ENCODE assay signal across 20 cellular contexts in genomic region chr7:101546308-101546936, GRCh38.
DNase-seq lines count a peak whose midpoint lies in the region; ATAC-seq, FAIRE-seq and TF ChIP-seq lines count a peak whose summit lies in the region.
"Had no signal": no experiment of that assay in that cellular context is flagged by ENCODE, and none has a peak within 500 bp of the region (broad histone marks: within the 10 kb centered on the region; RNA-seq: fewer than 3 reads in every experiment).

No MANE protein-coding gene starts in this region.

- no peak for FAIRE-seq in A549 (lab: Jason Lieb, UNC)
- FAIRE-seq: D721Med, GM12892, GM18507 had no signal

- H3K4me3 ChIP-seq in A549, result no peak overlapping the region
- H3K4me3 ChIP-seq in H7 (ENCODE audit: insufficient read depth, low read depth, low read length), result no peak overlapping the region
- no peak overlapping the region for H3K4me3 ChIP-seq in endodermal cell (ENCODE audit: low read length)
- no peak overlapping the region for H3K4me3 ChIP-seq in transverse colon
- H3K4me3 ChIP-seq: SJSA1 had no signal

- no peaks in the 10 kb centered on the region for H3K9me3 ChIP-seq in A549
- no peaks in the 10 kb centered on the region for H3K9me3 ChIP-seq in endodermal cell (ENCODE audit: control insufficient read depth, low read length)
- no peaks in the 10 kb centered on the region for H3K9me3 ChIP-seq in transverse colon
- H3K9me3 ChIP-seq: SJSA1 had no signal

- H3K4me1 ChIP-seq in A549 (0 out of 3 replicates have a peak, but pooled peaks cover 4% of the 10 kb centered on the region), endodermal cell (ENCODE audit: control insufficient read depth, insufficient read depth, low read length) (no peaks in the 10 kb centered on the region), transverse colon (peaks cover 0 to 4% (median 0%) of the 10 kb centered on the region in 4 donors)
- H3K4me1 ChIP-seq: SJSA1 had no signal

- intact Hi-C loops in posterior vena cava (cut with DNase I), result loop anchor here in 1 of 2 donors (5.0 kb wide), 1 partner anchor 726 kb away; no protein-coding TSS in a partner anchor
- intact Hi-C loops in transverse colon (cut with DNase I; ENCODE audit: low total_unique reads), result no loop called here

- in situ Hi-C loops in transverse colon (cut with MboI; ENCODE audit: low pct_ligation_motif_present in 1 of 4, low pct_unique_long_range_greater_than_20kb in 1 of 4, low sequenced_read_pairs in 3 of 4), result loop anchor here (10.0 to 25.0 kb wide), 2 partner anchors 728 to 841 kb away; partner anchors contain the start of gene PRKRIP1 (in 1 of the 4)

- H3K4me1 Mint-ChIP-seq in endodermal cell, result peaks cover 5% of the 10 kb centered on the region

- TF ChIP-seq EP300 in A549 (IDR thresholded peaks at IDR 0.05) (no peak), transverse colon (IDR thresholded peaks at IDR 0.05; ENCODE audit: low read depth) (no peak)

- H3K36me3 Mint-ChIP-seq in endodermal cell (ENCODE audit: low read depth), result peaks cover 25% of the 10 kb centered on the region

- no peak overlapping the region for H3K4me2 ChIP-seq in A549

- TF ChIP-seq POLR2A in A549 (IDR thresholded peaks at IDR 0.05; ENCODE audit: low read length) (no peak), transverse colon (IDR thresholded peaks at IDR 0.05) (no peak)

- 86% methylated on average over 2 of the region's 2 CpGs for WGBS in A549 (ENCODE audit: missing lambda C conversion rate)
- WGBS in endodermal cell (ENCODE audit: insufficient coverage in 1 of 2, insufficient read length in 1 of 2), 2 experiments, result 94% methylated on average over 2 of the region's 2 CpGs; no CpG with 5 or more reads in 1 of the 2 experiments
- WGBS in transverse colon (ENCODE audit: low coverage in 1 of 2), 2 donors, result 90% methylated on average over 2 of the region's 2 CpGs; no CpG with 5 or more reads in 1 of the 2 donors

- H3K27ac ChIP-seq in A549, result no peak overlapping the region
- H3K27ac ChIP-seq in endodermal cell (ENCODE audit: low read depth, low read length), result no peak overlapping the region
- H3K27ac ChIP-seq in transverse colon, result no peak overlapping the region
- H3K27ac ChIP-seq: SJSA1 had no signal

- no peaks in the 10 kb centered on the region for H3K9me3 Mint-ChIP-seq in endodermal cell

- no peaks in the 10 kb centered on the region for H3K27me3 Mint-ChIP-seq in endodermal cell (ENCODE audit: insufficient read depth)

- DNase-seq in A549 (ENCODE audit: low read depth in 1 of 2, low spot score in 1 of 2) (no peak), H7 (peak; percentile 19), endodermal cell (peak; percentile 37), posterior vena cava (ENCODE audit: low spot score) (peak; percentile 22), transverse colon (no peak), NCI-H1048 (lab: John Stamatoyannopoulos, UW) (no peak), GM20000 (ENCODE audit: low spot score) (no peak)
- DNase-seq: ACHN, C1 segment of cervical spinal cord, DMS79, NCI-H1436 treated with DMSO at 0.1 percent for 48 hours, NCI-H2029, NCI-H2171 treated with DMSO at 0.1 percent for 48 hours, NCI-H446, NCI-H69 had no signal

- TF ChIP-seq CTCF in A549 (IDR thresholded peaks at IDR 0.05) (no peak), endodermal cell (conservative IDR thresholded peaks at IDR 0.05) (no peak), transverse colon (IDR thresholded peaks at IDR 0.05) (no peak), GM20000 (IDR thresholded peaks at IDR 0.05; ENCODE audit: extremely low read depth, missing control alignments) (no peak)

- H3K27me3 ChIP-seq in H7 (ENCODE audit: control insufficient read depth, insufficient read depth, low read length), result no peaks in the 10 kb centered on the region
- no peaks in the 10 kb centered on the region for H3K27me3 ChIP-seq in endodermal cell (ENCODE audit: control insufficient read depth, insufficient read depth, low read length, poor library complexity, severe bottlenecking)
- H3K27me3 ChIP-seq in transverse colon, result no peaks in the 10 kb centered on the region
- H3K27me3 ChIP-seq: SJSA1 had no signal

- POLR2A ChIA-PET in A549 (lab: Yijun Ruan, JAX), result no interaction called here

- H3K4me3 Mint-ChIP-seq in endodermal cell, result no peak overlapping the region

- no peak for TF ChIP-seq RAD21 in A549 (conservative IDR thresholded peaks at IDR 0.05 in 1 of 2, IDR thresholded peaks at IDR 0.05 in 1 of 2)

- H3K36me3 ChIP-seq in H7 (replicated peaks; ENCODE audit: control insufficient read depth, insufficient read depth, low read length) (peaks cover 1% of the 10 kb centered on the region), endodermal cell (ENCODE audit: control insufficient read depth, insufficient read depth, low read length) (peaks cover 12% of the 10 kb centered on the region), transverse colon (no peaks in the 10 kb centered on the region)
- H3K36me3 ChIP-seq: SJSA1 had no signal

- H3K9ac ChIP-seq in endodermal cell (ENCODE audit: extremely low read depth, low read length, poor library complexity, severe bottlenecking), result no peak overlapping the region

- H3K27ac Mint-ChIP-seq in endodermal cell, result peak overlapping the region; percentile 52

- ATAC-seq in A549, result no peak
- ATAC-seq: Panc1 had no signal

- CTCF ChIA-PET in A549 (lab: Yijun Ruan, JAX), result no interaction called here

TF ChIP-seq in A549, 52 proteins besides CTCF, POLR2A, EP300 and RAD21:
- TF ChIP-seq ZFP36 (IDR thresholded peaks at IDR 0.05; ENCODE audit: borderline replicate concordance, partially characterized antibody) (peak; percentile 19), ESRRA (IDR thresholded peaks at IDR 0.05; ENCODE audit: borderline replicate concordance, low read length) (no peak), FOSB (CRISPR knock-in tag; IDR thresholded peaks at IDR 0.05) (no peak), CHD4 (IDR thresholded peaks at IDR 0.05; ENCODE audit: borderline replicate concordance) (no peak), HOXB13 (CRISPR knock-in tag; IDR thresholded peaks at IDR 0.05; ENCODE audit: low read depth) (no peak), MAZ (IDR thresholded peaks at IDR 0.05; ENCODE audit: borderline replicate concordance, low read depth, low read length) (no peak), NPAS2 (CRISPR knock-in tag; IDR thresholded peaks at IDR 0.05; ENCODE audit: borderline replicate concordance) (no peak), NR3C1 (IDR thresholded peaks at IDR 0.05) (no peak)

Comparison
In these comparisons a context has a peak if more than half of its experiments do, and no peak if none do; other contexts are left out.
1. DNase-seq: peak in H7 (single experiment), endodermal cell (single experiment) and posterior vena cava (single experiment); none in A549 (0 of 2), transverse colon (single experiment), NCI-H1048 (single experiment) and GM20000 (single experiment).